8 cellular contexts compared by ENCODE assay signal in genomic region chr17:20155258-20156195, GRCh38.
DNase-seq lines count a peak whose midpoint lies in the region; ATAC-seq and TF ChIP-seq lines count a peak whose summit lies in the region.

No MANE protein-coding gene starts in this region.

- TF ChIP-seq CTCF in coronary artery (IDR thresholded peaks at IDR 0.05) = no peak

- H3K4me3 ChIP-seq in coronary artery = peak overlapping the region; percentile 82

- peak; percentile 95 for DNase-seq in AG20443 (ENCODE audit: low spot score)
- peak; percentile 92 for DNase-seq in NCI-H460 (ENCODE audit: extremely low read depth, low read depth)
- peak; percentile 94 for DNase-seq in activated CD4-positive, alpha-beta T cell treated with anti-CD3 and anti-CD28 coated beads for 48 hours
- peak; percentile 98 for DNase-seq in coronary artery (ENCODE audit: low spot score)
- DNase-seq in stimulated activated CD4-positive, alpha-beta T cell treated with anti-CD3 and anti-CD28 coated beads, Interleukin-1b, Interleukin-23, amount 100 ng/mL, for 1 hour (ENCODE audit: low read depth in 2 of 2) = peak; percentile 83 to 89

- ATAC-seq in GM19035 (IDR thresholded peaks at IDR 0.05; ENCODE audit: unreplicated experiment) (peak; percentile 92), HG03280 (IDR thresholded peaks at IDR 0.05; ENCODE audit: unreplicated experiment) (peak; percentile 93)

- peak overlapping the region; percentile 63 to 86 for H3K27ac ChIP-seq in coronary artery
- H3K27ac ChIP-seq in layer of hippocampus (ENCODE audit: low read depth, low read length) = peak overlapping the region; percentile 50

- no peaks in the 10 kb centered on the region for H3K27me3 ChIP-seq in layer of hippocampus (ENCODE audit: control insufficient read depth, insufficient read depth, low read length)

Comparison
In these comparisons a context has a peak if more than half of its experiments do, and no peak if none do; other contexts are left out.
1. Peak in every context shown above with its lines: DNase-seq, ATAC-seq, H3K4me3 ChIP-seq and H3K27ac ChIP-seq.